23 cellular contexts compared by ENCODE assay signal in the genomic region with DNA sequence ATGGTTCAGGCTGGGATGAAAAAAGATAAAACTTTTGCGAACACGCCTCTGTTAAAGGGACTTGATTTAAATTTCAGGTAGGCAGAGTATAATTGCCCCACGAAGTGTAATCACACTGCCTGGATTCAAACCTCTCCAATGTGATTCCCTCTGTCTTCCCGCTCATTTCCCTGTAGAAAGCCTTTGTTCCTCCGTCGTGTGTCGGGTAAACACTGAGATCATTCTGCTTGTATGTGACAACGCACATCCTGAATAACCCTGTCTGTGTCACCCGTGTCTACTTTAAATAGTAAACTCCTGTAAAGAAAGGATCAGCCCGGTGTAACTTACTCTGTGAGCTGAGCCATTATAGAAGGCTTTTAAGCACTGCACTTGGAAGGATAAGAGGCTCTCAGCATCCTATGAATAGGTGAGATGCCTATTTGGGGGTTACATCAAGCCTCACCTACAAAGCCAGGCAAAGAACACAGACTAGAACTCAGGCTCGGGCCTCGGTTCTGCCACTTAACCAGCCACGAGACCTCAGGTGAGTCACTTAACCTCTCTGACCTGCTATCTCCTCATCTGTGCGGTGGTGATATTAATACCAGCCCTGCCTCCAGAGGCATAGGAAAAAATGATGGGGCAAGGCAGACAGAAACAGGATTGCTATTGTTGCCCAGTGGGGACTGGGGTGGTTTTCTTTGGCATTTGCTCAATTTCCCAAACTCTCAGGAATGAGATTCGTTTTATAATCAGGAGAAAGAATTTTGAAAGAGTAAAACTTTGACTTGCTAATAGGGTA.
DNase-seq lines count a peak whose midpoint lies in the region; ATAC-seq, FAIRE-seq and TF ChIP-seq lines count a peak whose summit lies in the region.
"Had no signal": no experiment of that assay in that cellular context is flagged by ENCODE, and none has a peak within 500 bp of the region (broad histone marks: within the 10 kb centered on the region; RNA-seq: fewer than 3 reads in every experiment).

No MANE protein-coding gene starts in this region.

- H3K4me1 ChIP-seq in SK-N-SH (ENCODE audit: control insufficient read depth in 1 of 2, insufficient read depth in 2 of 2, low read depth in 1 of 2, low read length in 1 of 2) (peaks cover 0 to 18% of the 10 kb centered on the region in 2 experiments; a peak in 2 of 4 replicates), K562 (replicated peaks in 1 of 2; ENCODE audit: control insufficient read depth in 2 of 2, insufficient read depth in 2 of 2, low read length in 2 of 2) (no peaks in the 10 kb centered on the region), colonic mucosa (no peaks in the 10 kb centered on the region)

- no peaks in the 10 kb centered on the region for H3F3A ChIP-seq in SK-N-SH (replicated peaks; ENCODE audit: insufficient read depth)

- H3K79me2 ChIP-seq in SK-N-SH (ENCODE audit: insufficient read depth) (no peaks in the 10 kb centered on the region), K562 (ENCODE audit: control insufficient read depth, insufficient read depth, low read length) (no peaks in the 10 kb centered on the region)

- H2AFZ ChIP-seq in SK-N-SH (ENCODE audit: low read depth) (no peak overlapping the region), K562 (ENCODE audit: low read depth, low read length) (no peak overlapping the region)

- H3K9me2 ChIP-seq in SK-N-SH = no peaks in the 10 kb centered on the region

- H3K9me3 ChIP-seq in SK-N-SH (no peaks in the 10 kb centered on the region), K562 (replicated peaks; ENCODE audit: control insufficient read depth, insufficient read depth, low read depth, low read length) (no peaks in the 10 kb centered on the region), colonic mucosa (no peaks in the 10 kb centered on the region)
- H3K9me3 ChIP-seq: MG63 had no signal

- no peak for ATAC-seq in SK-N-SH treated with all-trans-retinoic acid at 6 μM for 48 hours
- no peak for ATAC-seq in K562
- no peak for ATAC-seq in HG03521 (IDR thresholded peaks at IDR 0.05; ENCODE audit: unreplicated experiment)
- ATAC-seq: left cardiac atrium had no signal

- 73% methylated on average over 15 of the region's 15 CpGs for WGBS in SK-N-SH (ENCODE audit: low lambda C conversion rate)
- WGBS in K562 (ENCODE audit: insufficient coverage, low coverage, missing lambda C conversion rate) = 76% methylated on average over 15 of the region's 15 CpGs

- H4K20me1 ChIP-seq in SK-N-SH (ENCODE audit: insufficient read depth) (no peaks in the 10 kb centered on the region), K562 (replicated peaks; ENCODE audit: control insufficient read depth, insufficient read depth, low read length) (peaks cover 4% of the 10 kb centered on the region; the same call in 1 of the 2 replicates)

- DNase-seq in SK-N-SH (no peak), COLO829 (ENCODE audit: low spot score) (peak; percentile 48), NCI-H2029 treated with DMSO at 0.1 percent for 48 hours (lab: John Stamatoyannopoulos, UW) (peak; percentile 43), K562 (ENCODE audit: extremely low read depth in 1 of 4, low spot score in 3 of 4) (no peak), colonic mucosa (no peak), COLO668 (lab: John Stamatoyannopoulos, UW; ENCODE audit: unreplicated experiment) (no peak)
- DNase-seq: activated CD4-positive, CD25-positive, alpha-beta regulatory T cell treated with anti-CD3 and anti-CD28 coated beads, Interleukin-2, amount 50 U/mL, for 72 hours; activated CD8-positive, alpha-beta memory T cell treated with anti-CD3 and anti-CD28 coated beads, Interleukin-2, amount 50 U/mL, for 4 hours; activated gamma-delta T cell; amygdala; C1 segment of cervical spinal cord; effector memory CD4-positive, alpha-beta T cell; IMR-90; left cardiac atrium; MG63; NK-92 treated with Interleukin-12 subunit alpha and Interleukin-12 subunit beta, amount 100 ng/mL, for 24 hours; T-helper 9 cell had no signal

- H3K27me3 ChIP-seq in SK-N-SH (ENCODE audit: insufficient read depth) = no peaks in the 10 kb centered on the region
- H3K27me3 ChIP-seq in K562 (ENCODE audit: control insufficient read depth in 2 of 2, insufficient read depth in 2 of 2, low read length in 2 of 2) = no peaks in the 10 kb centered on the region
- H3K27me3 ChIP-seq in colonic mucosa = no peaks in the 10 kb centered on the region
- H3K27me3 ChIP-seq: MG63 had no signal

- no peak for TF ChIP-seq RAD21 in SK-N-SH (IDR thresholded peaks at IDR 0.05; ENCODE audit: low read length)
- no peak for TF ChIP-seq RAD21 in K562 (CRISPR knock-in tag; conservative IDR thresholded peaks at IDR 0.05 in 1 of 2, IDR thresholded peaks at IDR 0.05 in 1 of 2)

- TF ChIP-seq POLR2A in K562 (conservative IDR thresholded peaks at IDR 0.05) = no peak

- intact Hi-C loops in K562 (cut with micrococcal nuclease) (no loop called here), colonic mucosa (cut with DNase I) (no loop called here)

- H3K9ac ChIP-seq in SK-N-SH (no peak overlapping the region), K562 (ENCODE audit: insufficient read depth in 1 of 2, low read depth in 2 of 2, low read length in 2 of 2) (no peak overlapping the region), colonic mucosa (ENCODE audit: low read depth in 2 of 2, low read length in 2 of 2) (no peak overlapping the region)

- no peak overlapping the region for H3K27ac ChIP-seq in SK-N-SH (ENCODE audit: low read depth in 2 of 2, low read length in 1 of 2)
- no peak overlapping the region for H3K27ac ChIP-seq in K562 (ENCODE audit: extremely low read depth, low read depth, low read length)
- no peak overlapping the region for H3K27ac ChIP-seq in colonic mucosa
- H3K27ac ChIP-seq: SK-N-MC, skin epidermis had no signal

- H3K4me2 ChIP-seq in SK-N-SH (no peak overlapping the region), K562 (ENCODE audit: insufficient read depth, low read length) (no peak overlapping the region)

- in situ Hi-C loops in K562 (cut with MboI) = no loop called here

- H3K36me3 ChIP-seq in SK-N-SH (replicated peaks in 1 of 2; ENCODE audit: control insufficient read depth in 1 of 2, insufficient read depth in 2 of 2, low read length in 1 of 2) (peaks cover 0 to 5% of the 10 kb centered on the region in 2 experiments), K562 (ENCODE audit: control insufficient read depth, insufficient read depth, low read length) (peaks cover 20% of the 10 kb centered on the region; the same call in 2 of the 3 replicates), colonic mucosa (no peaks in the 10 kb centered on the region)
- H3K36me3 ChIP-seq: MG63 had no signal

- TF ChIP-seq CTCF in SK-N-SH (IDR thresholded peaks at IDR 0.05) = no peak
- no peak for TF ChIP-seq CTCF in K562 (IDR thresholded peaks at IDR 0.05 in 2 of 3, conservative IDR thresholded peaks at IDR 0.05 in 1 of 3; ENCODE audit: insufficient read depth in 2 of 3, low read depth in 1 of 3, low read length in 3 of 3)
- TF ChIP-seq CTCF in colonic mucosa (IDR thresholded peaks at IDR 0.05) = no peak

- POLR2A ChIA-PET in SK-N-SH (lab: Yijun Ruan, JAX) = no interaction called here
- POLR2A ChIA-PET in K562 (lab: Yijun Ruan, JAX) = no interaction called here

- no peak for FAIRE-seq in K562 (lab: Jason Lieb, UNC)
- FAIRE-seq: RCC 7860, urothelium cell line had no signal

- TF ChIP-seq EP300 in SK-N-SH (IDR thresholded peaks at IDR 0.05; ENCODE audit: borderline replicate concordance in 1 of 2, low read depth in 1 of 2, low read length in 1 of 2) (peak in 1 of 2 experiments; percentile 23; a peak in 1 of 4 replicates), K562 (IDR thresholded peaks at IDR 0.05; ENCODE audit: low read length) (no peak)

- CTCF ChIA-PET in SK-N-SH (lab: Yijun Ruan, JAX) = interaction anchor here (1.0 to 5.4 kb wide), 2 partner anchors 20 to 21 kb away, joined by 3 to 39 read pairs; no protein-coding TSS in a partner anchor
- CTCF ChIA-PET in K562 (lab: Yijun Ruan, JAX; ENCODE audit: low intra/inter-chr PET ratio) = no interaction called here

- H3K9me1 ChIP-seq in K562 (ENCODE audit: control insufficient read depth, insufficient read depth, low read length) = no peaks in the 10 kb centered on the region

- H3K4me3 ChIP-seq in SK-N-SH (ENCODE audit: low read depth in 2 of 2, low read length in 1 of 2) (no peak overlapping the region), K562 (no peak overlapping the region), colonic mucosa (no peak overlapping the region)
- H3K4me3 ChIP-seq: MG63, SK-N-MC, skin epidermis had no signal

- BruUV-seq in K562 (replicated peaks; lab: Mats Ljungman, UMichigan) = no TSS peak

TF ChIP-seq in SK-N-SH, 30 proteins besides CTCF, POLR2A, EP300 and RAD21 (continues in another document):
- peak; percentile 28; the same call in 1 of the 2 replicates for TF ChIP-seq TCF12 (IDR thresholded peaks at IDR 0.05)
- 0 out of 2 replicates have a peak, but pooled peaks have one; percentile 2 for TF ChIP-seq FOSL2 (IDR thresholded peaks at IDR 0.05; ENCODE audit: borderline replicate concordance, low read depth)

TF ChIP-seq in SK-N-SH treated with all-trans-retinoic acid at 6 μM for 48 hours, 23 proteins besides CTCF, POLR2A, EP300 and RAD21:
- no peak for TF ChIP-seq ARNTL (CRISPR knock-in tag; IDR thresholded peaks at IDR 0.05; ENCODE audit: borderline replicate concordance, low read depth)
- TF ChIP-seq BACH2 (CRISPR knock-in tag; IDR thresholded peaks at IDR 0.05; ENCODE audit: borderline replicate concordance) = no peak
- no peak for TF ChIP-seq OSR1 (CRISPR knock-in tag; IDR thresholded peaks at IDR 0.05)
- TF ChIP-seq ZFP3 (CRISPR knock-in tag; IDR thresholded peaks at IDR 0.05) = no peak

TF ChIP-seq in K562, 482 proteins besides CTCF, POLR2A, EP300 and RAD21:
- no peak for TF ChIP-seq NRF1 (conservative IDR thresholded peaks at IDR 0.05 in 1 of 2, IDR thresholded peaks at IDR 0.05 in 1 of 2)
- TF ChIP-seq, protein P1, sequence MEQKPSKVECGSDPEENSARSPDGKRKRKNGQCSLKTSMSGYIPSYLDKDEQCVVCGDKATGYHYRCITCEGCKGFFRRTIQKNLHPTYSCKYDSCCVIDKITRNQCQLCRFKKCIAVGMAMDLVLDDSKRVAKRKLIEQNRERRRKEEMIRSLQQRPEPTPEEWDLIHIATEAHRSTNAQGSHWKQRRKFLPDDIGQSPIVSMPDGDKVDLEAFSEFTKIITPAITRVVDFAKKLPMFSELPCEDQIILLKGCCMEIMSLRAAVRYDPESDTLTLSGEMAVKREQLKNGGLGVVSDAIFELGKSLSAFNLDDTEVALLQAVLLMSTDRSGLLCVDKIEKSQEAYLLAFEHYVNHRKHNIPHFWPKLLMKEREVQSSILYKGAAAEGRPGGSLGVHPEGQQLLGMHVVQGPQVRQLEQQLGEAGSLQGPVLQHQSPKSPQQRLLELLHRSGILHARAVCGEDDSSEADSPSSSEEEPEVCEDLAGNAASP (IDR thresholded peaks at IDR 0.05) = no peak
- TF ChIP-seq FOSL1 (tag; conservative IDR thresholded peaks at IDR 0.05) = peak; percentile 51; the same call in 1 of the 2 replicates
- no peak for TF ChIP-seq HMG20A (CRISPR knock-in tag; conservative IDR thresholded peaks at IDR 0.05)
TF ChIP-seq in K562: peak in this region for 1.

Comparison
In these comparisons a context has a peak if more than half of its experiments do, and no peak if none do; other contexts are left out.
1. DNase-seq: peak in COLO829 (single experiment) and NCI-H2029 treated with DMSO at 0.1 percent for 48 hours (single experiment); none in SK-N-SH (single experiment), K562 (0 of 4), colonic mucosa (single experiment) and COLO668 (single experiment).